ENCODE assay signal across 23 cellular contexts in the genomic region with DNA sequence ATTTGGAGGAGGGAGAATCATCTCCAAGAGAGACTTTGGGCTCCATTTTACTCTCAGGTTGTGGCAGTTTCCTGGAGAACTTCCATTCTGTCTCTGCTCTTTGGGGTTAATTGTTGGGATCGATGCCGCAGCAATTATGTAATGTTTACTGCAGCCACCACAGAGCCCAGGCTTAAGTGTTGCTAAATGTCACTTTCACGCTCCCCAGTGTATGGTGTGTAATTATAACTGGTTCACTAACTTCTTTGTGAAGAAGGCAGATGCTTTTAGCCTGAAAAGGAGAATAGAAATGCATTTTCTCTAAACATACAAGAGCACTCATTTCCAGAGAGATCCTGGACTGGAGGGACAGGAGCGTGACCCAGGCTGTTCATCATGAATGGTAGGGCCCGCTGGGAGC.
DNase-seq lines count a peak whose midpoint lies in the region; ATAC-seq and FAIRE-seq lines count a peak whose summit lies in the region.
"Had no signal": no experiment of that assay in that cellular context is flagged by ENCODE, and none has a peak within 500 bp of the region (broad histone marks: within the 10 kb centered on the region; RNA-seq: fewer than 3 reads in every experiment).

No MANE protein-coding gene starts in this region.

- H3K9me3 ChIP-seq in neuron (ENCODE audit: low read length): no peaks in the 10 kb centered on the region
- peaks cover 0 to 3% (median 0%) of the 10 kb centered on the region in 3 experiments for H3K9me3 ChIP-seq in naive thymus-derived CD4-positive, alpha-beta T cell (ENCODE audit: control insufficient read depth in 2 of 3, low read length in 3 of 3)
- H3K9me3 ChIP-seq: lower lobe of right lung, mucosa of descending colon, transverse colon had no signal

- POLR2A ChIA-PET in naive thymus-derived CD4-positive, alpha-beta T cell (lab: Charles Lee): no interaction called here

- CTCF ChIA-PET in naive thymus-derived CD4-positive, alpha-beta T cell (lab: Charles Lee): no interaction called here

- no peak overlapping the region for H3K4me3 ChIP-seq in neuron (ENCODE audit: low read length)
- no peak overlapping the region for H3K4me3 ChIP-seq in naive thymus-derived CD4-positive, alpha-beta T cell (ENCODE audit: low read length)
- H3K4me3 ChIP-seq: lower lobe of right lung, mucosa of descending colon, PC-9, transverse colon had no signal

- peak; percentile 91 for DNase-seq in NCI-H1092 (lab: John Stamatoyannopoulos, UW)
- peak; percentile 79 for DNase-seq in NCI-H187 treated with DMSO at 0.1 percent for 48 hours (lab: John Stamatoyannopoulos, UW)
- DNase-seq in NCI-H748 (lab: John Stamatoyannopoulos, UW; ENCODE audit: unreplicated experiment): peak; percentile 94
- DNase-seq in naive thymus-derived CD4-positive, alpha-beta T cell: no peak
- no peak for DNase-seq in cerebellum (ENCODE audit: low spot score)
- DNase-seq in frontal cortex (ENCODE audit: low spot score in 2 of 2): no peak
- DNase-seq: activated CD4-positive, alpha-beta T cell treated with anti-CD3 and anti-CD28 coated beads, Interleukin-2, amount 50 U/mL, for 1 hour; aorta; caudate nucleus; CD4-positive, CD25-positive, alpha-beta regulatory T cell; dermis blood vessel endothelial cell; IMR-90; kidney; lower lobe of right lung; mucosa of descending colon; PC-9; SHP77; stimulated activated CD8-positive, alpha-beta memory T cell treated with anti-CD3 and anti-CD28 coated beads, Interleukin-4, amount 100 ng/mL, for 48 hours; transverse colon had no signal

- peak overlapping the region; percentile 4 for H2AFZ ChIP-seq in neuron (ENCODE audit: low read depth, low read length)
- H2AFZ ChIP-seq: PC-9 had no signal

- H3K27me3 Mint-ChIP-seq in naive thymus-derived CD4-positive, alpha-beta T cell: peaks cover 0 to 17% (median 5%) of the 10 kb centered on the region in 5 donors
- H3K27me3 Mint-ChIP-seq: CD4-positive, CD25-positive, alpha-beta regulatory T cell had no signal

- intact Hi-C loops in naive thymus-derived CD4-positive, alpha-beta T cell (cut with micrococcal nuclease): no loop called here

- H3K9me3 Mint-ChIP-seq in naive thymus-derived CD4-positive, alpha-beta T cell: peaks cover 0 to 20% (median 5%) of the 10 kb centered on the region in 11 donors

- no peak overlapping the region for H3K4me3 Mint-ChIP-seq in naive thymus-derived CD4-positive, alpha-beta T cell
- H3K4me3 Mint-ChIP-seq: activated naive CD8-positive, alpha-beta T cell; CD4-positive, CD25-positive, alpha-beta regulatory T cell; WTC11 had no signal

- peaks cover 4% of the 10 kb centered on the region for H3K27me3 ChIP-seq in neuron (ENCODE audit: insufficient read depth, low read length)
- H3K27me3 ChIP-seq in naive thymus-derived CD4-positive, alpha-beta T cell (ENCODE audit: control insufficient read depth in 2 of 2, insufficient read depth in 2 of 2, low read length in 2 of 2): no peaks in the 10 kb centered on the region
- H3K27me3 ChIP-seq: transverse colon had no signal

- H3K27ac ChIP-seq in naive thymus-derived CD4-positive, alpha-beta T cell (ENCODE audit: low read depth, low read length): no peak overlapping the region
- H3K27ac ChIP-seq: lower lobe of right lung, PC-9, transverse colon had no signal

- peaks cover 15% of the 10 kb centered on the region for H3K4me1 ChIP-seq in neuron (ENCODE audit: insufficient read depth, low read length)
- H3K4me1 ChIP-seq in naive thymus-derived CD4-positive, alpha-beta T cell (ENCODE audit: control insufficient read depth in 2 of 2, insufficient read depth in 2 of 2, low read length in 2 of 2): no peaks in the 10 kb centered on the region
- H3K4me1 ChIP-seq: lower lobe of right lung, transverse colon had no signal

- H3K36me3 Mint-ChIP-seq in naive thymus-derived CD4-positive, alpha-beta T cell: peaks cover 0 to 32% (median 29%) of the 10 kb centered on the region in 5 donors

- no peak for FAIRE-seq in frontal cortex (lab: Jason Lieb, UNC)
- FAIRE-seq: endothelial cell of umbilical vein, kidney had no signal

- peaks cover 0 to 18% (median 0%) of the 10 kb centered on the region in 7 donors for H3K4me1 Mint-ChIP-seq in naive thymus-derived CD4-positive, alpha-beta T cell
- H3K4me1 Mint-ChIP-seq: CD4-positive, CD25-positive, alpha-beta regulatory T cell; WTC11 had no signal

- ATAC-seq in naive thymus-derived CD4-positive, alpha-beta T cell: no peak
- ATAC-seq: lower lobe of right lung, mucosa of descending colon, WTC11 had no signal

- no peak overlapping the region for H3K27ac Mint-ChIP-seq in naive thymus-derived CD4-positive, alpha-beta T cell
- H3K27ac Mint-ChIP-seq: activated naive CD8-positive, alpha-beta T cell; CD4-positive, CD25-positive, alpha-beta regulatory T cell; WTC11 had no signal

- no peaks in the 10 kb centered on the region for H3K36me3 ChIP-seq in neuron (ENCODE audit: insufficient read depth, low read length)
- no peaks in the 10 kb centered on the region for H3K36me3 ChIP-seq in naive thymus-derived CD4-positive, alpha-beta T cell (ENCODE audit: control insufficient read depth in 2 of 3, insufficient read depth in 3 of 3, low read length in 3 of 3)
- H3K36me3 ChIP-seq: lower lobe of right lung, transverse colon had no signal

Comparison
In these comparisons a context has a peak if more than half of its experiments do, and no peak if none do; other contexts are left out.
1. DNase-seq: peak in NCI-H1092 (single experiment), NCI-H187 treated with DMSO at 0.1 percent for 48 hours (single experiment) and NCI-H748 (single experiment); none in naive thymus-derived CD4-positive, alpha-beta T cell (0 of 9), cerebellum (single experiment) and frontal cortex (0 of 2).